Comparison of ENCODE assay signal across 23 cellular contexts in genomic region chr15:78866824-78867223, GRCh38. TPM values are rescaled to one million over a fixed set of nuclear protein-coding genes. Genes with fewer than 3 reads are reported as not detected.
DNase-seq lines count a peak whose midpoint lies in the region; ATAC-seq, FAIRE-seq and TF ChIP-seq lines count a peak whose summit lies in the region.
"Had no signal": no experiment of that assay in that cellular context is flagged by ENCODE, and none has a peak within 500 bp of the region (broad histone marks: within the 10 kb centered on the region; RNA-seq: fewer than 3 reads in every experiment).

No MANE protein-coding gene starts in this region.

- H3K27ac Mint-ChIP-seq in progenitor cell of endocrine pancreas: no peak overlapping the region

- no peak overlapping the region for H3K4me3 ChIP-seq in LNCaP clone FGC (ENCODE audit: low read depth, low read length)
- no peak overlapping the region for H3K4me3 ChIP-seq in K562
- no peak overlapping the region for H3K4me3 ChIP-seq in left lung
- no peak overlapping the region for H3K4me3 ChIP-seq in upper lobe of right lung
- no peak overlapping the region for H3K4me3 ChIP-seq in spleen
- no peak overlapping the region for H3K4me3 ChIP-seq in gastroesophageal sphincter
- H3K4me3 ChIP-seq: MG63 had no signal

- no peak overlapping the region for H2AFZ ChIP-seq in K562 (ENCODE audit: low read depth, low read length)

- H3K9me1 ChIP-seq in K562 (ENCODE audit: control insufficient read depth, insufficient read depth, low read length): no peaks in the 10 kb centered on the region

- TF ChIP-seq EP300 in K562 (IDR thresholded peaks at IDR 0.05; ENCODE audit: low read length) (no peak), gastroesophageal sphincter (IDR thresholded peaks at IDR 0.05) (no peak)

- TF ChIP-seq POLR2A in K562 (conservative IDR thresholded peaks at IDR 0.05) (no peak), spleen (IDR thresholded peaks at IDR 0.05) (no peak), gastroesophageal sphincter (IDR thresholded peaks at IDR 0.05) (no peak)

- no peaks in the 10 kb centered on the region for H3K27me3 Mint-ChIP-seq in progenitor cell of endocrine pancreas

- no peaks in the 10 kb centered on the region for H3K36me3 Mint-ChIP-seq in progenitor cell of endocrine pancreas (ENCODE audit: insufficient read depth)

- no peak overlapping the region for H3K4me3 Mint-ChIP-seq in progenitor cell of endocrine pancreas (ENCODE audit: low read depth)

- CTCF ChIA-PET in K562 (lab: Yijun Ruan, JAX; ENCODE audit: low intra/inter-chr PET ratio): no interaction called here

- intact Hi-C loops in K562 (cut with micrococcal nuclease): no loop called here
- intact Hi-C loops in left lung (cut with DNase I): no loop called here
- intact Hi-C loops in upper lobe of right lung (cut with DNase I): no loop called here
- intact Hi-C loops in spleen (cut with DNase I; ENCODE audit: low total_unique reads): no loop called here

- H3K4me1 ChIP-seq in K562 (replicated peaks in 1 of 2; ENCODE audit: control insufficient read depth in 2 of 2, insufficient read depth in 2 of 2, low read length in 2 of 2) (peaks cover 0 to 9% of the 10 kb centered on the region in 2 experiments; a peak in 4 of 5 replicates), left lung (peaks cover 0 to 1% of the 10 kb centered on the region in 2 donors), upper lobe of right lung (no peaks in the 10 kb centered on the region), spleen (peaks cover 0 to 4% (median under 1%) of the 10 kb centered on the region in 6 donors), gastroesophageal sphincter (peaks cover 0 to 3% (median 0%) of the 10 kb centered on the region in 3 donors)

- no peak overlapping the region for H3K4me2 ChIP-seq in K562 (ENCODE audit: insufficient read depth, low read length)

- BruUV-seq in K562 (replicated peaks; lab: Mats Ljungman, UMichigan): no TSS peak

- no peaks in the 10 kb centered on the region for H3K9me3 Mint-ChIP-seq in progenitor cell of endocrine pancreas (ENCODE audit: low read depth)

- ATAC-seq in K562 (no peak), left lung (peak; percentile 43), upper lobe of right lung (peak; percentile 46), gastroesophageal sphincter (no peak)

- WGBS in K562 (ENCODE audit: insufficient coverage, low coverage, missing lambda C conversion rate): 37% methylated on average over 3 of the region's 5 CpGs
- WGBS in spleen, 5 donors: 85 to 97% (median 91%) methylated on average over 5 of the region's 5 CpGs
- 83 to 91% methylated on average over 4 to 5 of the region's 5 CpGs for WGBS in gastroesophageal sphincter (ENCODE audit: low coverage in 1 of 2), 2 donors

- H3K27ac ChIP-seq in K562 (ENCODE audit: extremely low read depth, low read depth, low read length): no peak overlapping the region
- H3K27ac ChIP-seq in left lung: no peak overlapping the region
- H3K27ac ChIP-seq in upper lobe of right lung: no peak overlapping the region
- no peak overlapping the region for H3K27ac ChIP-seq in spleen
- H3K27ac ChIP-seq in gastroesophageal sphincter: no peak overlapping the region

- DNase-seq in LNCaP clone FGC (ENCODE audit: low read depth) (peak; percentile 32), K562 (ENCODE audit: extremely low read depth in 1 of 4, low spot score in 3 of 4) (no peak), left lung (no peak), upper lobe of right lung (no peak), spleen (no peak), hippocampal formation (lab: John Stamatoyannopoulos, UW) (no peak), progenitor cell of endocrine pancreas (ENCODE audit: low spot score, unreplicated experiment) (no peak)
- DNase-seq: Calu3, DMS79 treated with DMSO at 0.1 percent for 48 hours, Karpas-422, MG63, NCI-H1417, NCI-H1694, NCI-H2081, NCI-H2171, NCI-H226, NCI-H510A, NCI-H69, RPMI8226, SHP77 had no signal

- no peak overlapping the region for H3K9ac ChIP-seq in K562 (ENCODE audit: insufficient read depth in 1 of 2, low read depth in 2 of 2, low read length in 2 of 2)

- no peak for TF ChIP-seq RAD21 in K562 (CRISPR knock-in tag; conservative IDR thresholded peaks at IDR 0.05 in 1 of 2, IDR thresholded peaks at IDR 0.05 in 1 of 2)

- POLR2A ChIA-PET in K562 (lab: Yijun Ruan, JAX): interaction anchor here (0.6 kb wide), 1 partner anchor 25 kb away, joined by 3 read pairs; no protein-coding TSS in a partner anchor

- H3K36me3 ChIP-seq in K562 (ENCODE audit: control insufficient read depth, insufficient read depth, low read length) (no peaks in the 10 kb centered on the region), left lung (no peaks in the 10 kb centered on the region), upper lobe of right lung (no peaks in the 10 kb centered on the region), spleen (no peaks in the 10 kb centered on the region), gastroesophageal sphincter (no peaks in the 10 kb centered on the region)
- H3K36me3 ChIP-seq: MG63 had no signal

- FAIRE-seq in K562 (lab: Jason Lieb, UNC): no peak
- FAIRE-seq: GM12892, H54 had no signal

- H3K79me2 ChIP-seq in K562 (ENCODE audit: control insufficient read depth, insufficient read depth, low read length): no peaks in the 10 kb centered on the region

- H3K9me3 ChIP-seq in K562 (replicated peaks; ENCODE audit: control insufficient read depth, insufficient read depth, low read depth, low read length) (no peaks in the 10 kb centered on the region), left lung (no peaks in the 10 kb centered on the region), upper lobe of right lung (no peaks in the 10 kb centered on the region), spleen (no peaks in the 10 kb centered on the region), gastroesophageal sphincter (no peaks in the 10 kb centered on the region)
- H3K9me3 ChIP-seq: MG63 had no signal

- H4K20me1 ChIP-seq in K562 (replicated peaks; ENCODE audit: control insufficient read depth, insufficient read depth, low read length): no peaks in the 10 kb centered on the region

- in situ Hi-C loops in K562 (cut with MboI): no loop called here

- H3K4me1 Mint-ChIP-seq in progenitor cell of endocrine pancreas (ENCODE audit: low read depth): peaks cover 1% of the 10 kb centered on the region

- no peak for TF ChIP-seq CTCF in LNCaP clone FGC (IDR thresholded peaks at IDR 0.05; ENCODE audit: control insufficient read depth, extremely low read depth, insufficient read depth)
- TF ChIP-seq CTCF in K562 (IDR thresholded peaks at IDR 0.05 in 2 of 3, conservative IDR thresholded peaks at IDR 0.05 in 1 of 3; ENCODE audit: insufficient read depth in 2 of 3, low read depth in 1 of 3, low read length in 3 of 3): no peak
- TF ChIP-seq CTCF in left lung (IDR thresholded peaks at IDR 0.05): no peak
- TF ChIP-seq CTCF in upper lobe of right lung (IDR thresholded peaks at IDR 0.05): no peak
- TF ChIP-seq CTCF in spleen (IDR thresholded peaks at IDR 0.05 in 8 of 11, conservative IDR thresholded peaks at IDR 0.05 in 3 of 11): no peak
- TF ChIP-seq CTCF in progenitor cell of endocrine pancreas (IDR thresholded peaks at IDR 0.05; ENCODE audit: unreplicated experiment): no peak
- TF ChIP-seq CTCF in gastroesophageal sphincter (IDR thresholded peaks at IDR 0.05): no peak

- H3K27me3 ChIP-seq in K562 (ENCODE audit: control insufficient read depth in 2 of 2, insufficient read depth in 2 of 2, low read length in 2 of 2): no peaks in the 10 kb centered on the region
- no peaks in the 10 kb centered on the region for H3K27me3 ChIP-seq in left lung
- H3K27me3 ChIP-seq in upper lobe of right lung: no peaks in the 10 kb centered on the region
- H3K27me3 ChIP-seq in spleen (replicated peaks in 1 of 7): no peaks in the 10 kb centered on the region
- H3K27me3 ChIP-seq in gastroesophageal sphincter: no peaks in the 10 kb centered on the region
- H3K27me3 ChIP-seq: MG63 had no signal

RNA-seq across cellular contexts. Expression of gene MORF4L1, which starts 5.9 kb away (rescaled TPM):
- 78.8 and 247 TPM in 2 replicates for total RNA-seq in K562 (2011; cell fraction: chromatin; rRNA removed; ENCODE audit: low replicate concordance)
- total RNA-seq in K562 (2011; cell fraction: nucleolus; rRNA removed): 43.7 and 63.3 TPM in 2 replicates
- total RNA-seq in K562 (2011; cell fraction: nucleoplasm; rRNA removed): 127 and 191 TPM in 2 replicates
- total RNA-seq in K562 (2014; rRNA removed): 202 and 281 TPM in 2 replicates
- 127 and 157 TPM in 2 replicates for total RNA-seq in K562 (2014; rRNA removed; fragmentation: Illumina TruSeq; extraction: Trizol)
- 193 and 197 TPM in 2 replicates for total RNA-seq in K562 (2015; rRNA removed; fragmentation: Illumina TruSeq; extraction: Trizol)
- total RNA-seq in K562 (2021): 187 and 240 TPM in 2 replicates
- polyA plus RNA-seq in K562 (2011; rRNA removed): 268 and 400 TPM in 2 replicates
- 61.7 and 122 TPM in 2 replicates for polyA plus RNA-seq in K562 (2011; cell fraction: cytosol; rRNA removed)
- polyA plus RNA-seq in K562 (2011; cell fraction: nucleus; rRNA removed): 49.9 and 79.3 TPM in 2 replicates
- 208 and 400 TPM in 2 replicates for polyA plus RNA-seq in K562 (2012)
- 497 and 578 TPM in 2 replicates for polyA plus RNA-seq in K562 (2014; fragmentation: Illumina TruSeq; extraction: Trizol)
- 100 to 1,000 TPM; 244 to 365 TPM for polyA plus RNA-seq in K562 (2014; fragmentation: Nextera tagmentation; extraction: Ambion mirVana)
- 454 and 615 TPM in 2 replicates for polyA plus RNA-seq in K562 (2014; rRNA removed)
- polyA minus RNA-seq in K562 (2011; rRNA and poly(A)+ RNA removed): 149 and 157 TPM in 2 replicates
- 46.6 and 48.9 TPM in 2 replicates for polyA minus RNA-seq in K562 (2011; cell fraction: cytosol; rRNA and poly(A)+ RNA removed)
- polyA minus RNA-seq in K562 (2011; cell fraction: nucleus; rRNA and poly(A)+ RNA removed): 35.3 and 77.4 TPM in 2 replicates
- total RNA-seq in left lung: 100 to 1,000 TPM; 262 to 269 TPM
- total RNA-seq in upper lobe of right lung: 261 TPM
- total RNA-seq in spleen: 100 to 1,000 TPM; 191 to 271 (median 234) TPM
- 100 to 1,000 TPM; 105 to 194 (median 154) TPM for polyA plus RNA-seq in spleen
- total RNA-seq in progenitor cell of endocrine pancreas: 438 and 447 TPM in 2 replicates
- 100 to 1,000 TPM; 347 to 449 (median 406) TPM for total RNA-seq in gastroesophageal sphincter

RNA-seq across cellular contexts. Expression of gene ADAMTS7, which starts 55.6 kb away (rescaled TPM):
- total RNA-seq in K562 (2011; cell fraction: chromatin; rRNA removed; ENCODE audit: low replicate concordance): 0.76 TPM in 1 of 2 replicates, not detected in the other
- 0.13 and 0.50 TPM in 2 replicates for total RNA-seq in K562 (2011; cell fraction: nucleolus; rRNA removed)
- 0.31 TPM in 1 of 2 replicates, not detected in the other for total RNA-seq in K562 (2011; cell fraction: nucleoplasm; rRNA removed)
- total RNA-seq in K562 (2014; rRNA removed) (not detected in 2 replicates), K562 (2014; rRNA removed; fragmentation: Illumina TruSeq; extraction: Trizol) (not detected in 2 replicates), K562 (2015; rRNA removed; fragmentation: Illumina TruSeq; extraction: Trizol) (not detected in 2 replicates), K562 (2021) (0.07 and 0.13 TPM in 2 replicates), left lung (1 to 10 TPM; 8.7 to 9.1 TPM), upper lobe of right lung (9.1 TPM), spleen (10 to 100 TPM in 1 of 7 donors, 1 to 10 TPM in 6; 3.4 to 15.0 (median 8.3) TPM), progenitor cell of endocrine pancreas (119 and 127 TPM in 2 replicates), gastroesophageal sphincter (1 to 10 TPM; 2.6 to 9.7 (median 4.4) TPM)
- polyA plus RNA-seq in K562 (2011; rRNA removed) (0.12 TPM in 1 of 2 replicates, not detected in the other), K562 (2014; fragmentation: Illumina TruSeq; extraction: Trizol) (not detected in 2 replicates), K562 (2014; fragmentation: Nextera tagmentation; extraction: Ambion mirVana) (not detected), K562 (2014; rRNA removed) (0.05 TPM in 1 of 2 replicates, not detected in the other), spleen (1 to 10 TPM in 2 of 3 donors, under 1 TPM in 1; 0.47 to 8.4 (median 2.2) TPM)
- 0.06 and 0.09 TPM in 2 replicates for polyA plus RNA-seq in K562 (2011; cell fraction: cytosol; rRNA removed)
- 0.11 and 0.13 TPM in 2 replicates for polyA plus RNA-seq in K562 (2011; cell fraction: nucleus; rRNA removed)
- 0.03 and 0.21 TPM in 2 replicates for polyA plus RNA-seq in K562 (2012)
- 0.12 and 0.18 TPM in 2 replicates for polyA minus RNA-seq in K562 (2011; rRNA and poly(A)+ RNA removed)
- not detected in 2 replicates for polyA minus RNA-seq in K562 (2011; cell fraction: cytosol; rRNA and poly(A)+ RNA removed)
- polyA minus RNA-seq in K562 (2011; cell fraction: nucleus; rRNA and poly(A)+ RNA removed): 0.13 and 0.22 TPM in 2 replicates

Comparison
In these comparisons a context has a peak if more than half of its experiments do, and no peak if none do; other contexts are left out.
1. ATAC-seq: peak in left lung (single experiment) and upper lobe of right lung (single experiment); none in K562 (single experiment) and gastroesophageal sphincter (single experiment).